ENCODE assay signal across 10 cellular contexts in genomic region chr20:35387334-35387733, GRCh38. TPM values are rescaled to one million over a fixed set of nuclear protein-coding genes. Genes with fewer than 3 reads are reported as not detected.
DNase-seq lines count a peak whose midpoint lies in the region; ATAC-seq and TF ChIP-seq lines count a peak whose summit lies in the region.
"Had no signal": no experiment of that assay in that cellular context is flagged by ENCODE, and none has a peak within 500 bp of the region (broad histone marks: within the 10 kb centered on the region; RNA-seq: fewer than 3 reads in every experiment).

No MANE protein-coding gene starts in this region.

- H3K4me1 ChIP-seq in Panc1 (ENCODE audit: control insufficient read depth, insufficient read depth, low read length): no peaks in the 10 kb centered on the region

- peaks cover 34 to 59% of the 10 kb centered on the region in 2 donors for H3K36me3 Mint-ChIP-seq in CD14-positive monocyte
- H3K36me3 Mint-ChIP-seq in activated CD8-positive, alpha-beta memory T cell treated with anti-CD3 and anti-CD28 coated beads, Interleukin-2, amount 10 ng/mL, durations not matched to agents 7 days and 5 days: peaks cover 24% of the 10 kb centered on the region

- in situ Hi-C loops in Panc1 (cut with HindIII; ENCODE audit: low pct_unique_long_range_greater_than_20kb, low sequenced_read_pairs): no loop called here

- CTCF ChIA-PET in Panc1 (lab: Charles Lee): no interaction called here
- CTCF ChIA-PET in activated CD8-positive, alpha-beta memory T cell treated with anti-CD3 and anti-CD28 coated beads, Interleukin-2, amount 10 ng/mL, durations not matched to agents 7 days and 5 days (lab: Charles Lee): interaction anchor here (0.9 kb wide), 1 partner anchor 90 kb away, joined by 3 read pairs; no protein-coding TSS in a partner anchor

- intact Hi-C loops in Panc1 (cut with micrococcal nuclease; ENCODE audit: unreplicated experiment): no loop called here
- intact Hi-C loops in CD14-positive monocyte (cut with micrococcal nuclease): no loop called here

- DNase-seq in H4 (ENCODE audit: low spot score) (peak; percentile 28), Panc1 (ENCODE audit: low read depth, low spot score) (peak; percentile 22), fibroblast of gingiva (ENCODE audit: low read depth) (peak; percentile 52), retinal pigment epithelial cell (ENCODE audit: low read depth) (peak; percentile 3), CD14-positive monocyte (ENCODE audit: low spot score) (no peak), NCI-H2081 treated with DMSO at 0.1 percent for 48 hours (lab: John Stamatoyannopoulos, UW) (no peak)
- DNase-seq in activated CD8-positive, alpha-beta memory T cell treated with anti-CD3 and anti-CD28 coated beads, Interleukin-2, amount 10 ng/mL, durations not matched to agents 7 days and 5 days: no peak
- DNase-seq: heart right ventricle, MG63 had no signal

- TF ChIP-seq CTCF in Panc1 (IDR thresholded peaks at IDR 0.05): no peak
- TF ChIP-seq CTCF in retinal pigment epithelial cell (conservative IDR thresholded peaks at IDR 0.05; ENCODE audit: low read depth, low read length): no peak
- no peak for TF ChIP-seq CTCF in CD14-positive monocyte (IDR thresholded peaks at IDR 0.05)

- H3K27ac ChIP-seq in Panc1 (ENCODE audit: low read length): no peak overlapping the region
- H3K27ac ChIP-seq: heart right ventricle had no signal

- POLR2A ChIA-PET in Panc1 (lab: Charles Lee): no interaction called here

- peaks cover 3% of the 10 kb centered on the region for H3K36me3 ChIP-seq in Panc1 (ENCODE audit: control insufficient read depth, insufficient read depth, low read length)

- no TSS peak for BruUV-seq in Panc1 (replicated peaks; lab: Mats Ljungman, UMichigan)

- H3K27me3 ChIP-seq in Panc1 (ENCODE audit: control insufficient read depth, insufficient read depth, low read length): no peaks in the 10 kb centered on the region
- H3K27me3 ChIP-seq: heart right ventricle, MG63 had no signal

- peaks cover 10% of the 10 kb centered on the region for H3K4me1 Mint-ChIP-seq in CD14-positive monocyte
- H3K4me1 Mint-ChIP-seq in activated CD8-positive, alpha-beta memory T cell treated with anti-CD3 and anti-CD28 coated beads, Interleukin-2, amount 10 ng/mL, durations not matched to agents 7 days and 5 days: peaks cover 11% of the 10 kb centered on the region
- H3K4me1 Mint-ChIP-seq: neural crest cell had no signal

- H3K27ac Mint-ChIP-seq in CD14-positive monocyte: no peak overlapping the region
- no peak overlapping the region for H3K27ac Mint-ChIP-seq in activated CD8-positive, alpha-beta memory T cell treated with anti-CD3 and anti-CD28 coated beads, Interleukin-2, amount 10 ng/mL, durations not matched to agents 7 days and 5 days

- peaks cover 0 to 2% (median 0%) of the 10 kb centered on the region in 3 donors for H3K27me3 Mint-ChIP-seq in CD14-positive monocyte (ENCODE audit: low read depth in 3 of 3)
- no peaks in the 10 kb centered on the region for H3K27me3 Mint-ChIP-seq in activated CD8-positive, alpha-beta memory T cell treated with anti-CD3 and anti-CD28 coated beads, Interleukin-2, amount 10 ng/mL, durations not matched to agents 7 days and 5 days

- no peak overlapping the region for H3K4me3 Mint-ChIP-seq in CD14-positive monocyte
- no peak overlapping the region for H3K4me3 Mint-ChIP-seq in activated CD8-positive, alpha-beta memory T cell treated with anti-CD3 and anti-CD28 coated beads, Interleukin-2, amount 10 ng/mL, durations not matched to agents 7 days and 5 days
- H3K4me3 Mint-ChIP-seq: neural crest cell had no signal

- no peak overlapping the region for H3K4me3 ChIP-seq in Panc1 (ENCODE audit: low read depth in 2 of 2, low read length in 2 of 2)
- H3K4me3 ChIP-seq in retinal pigment epithelial cell (ENCODE audit: low read length): no peak overlapping the region
- H3K4me3 ChIP-seq: heart right ventricle, MG63 had no signal

- no peaks in the 10 kb centered on the region for H3K9me3 ChIP-seq in Panc1 (ENCODE audit: control insufficient read depth, insufficient read depth, low read depth, low read length)
- H3K9me3 ChIP-seq: heart right ventricle, MG63 had no signal

- H3K9me3 Mint-ChIP-seq in CD14-positive monocyte: peaks cover 0 to 4% (median 0%) of the 10 kb centered on the region in 7 donors
- H3K9me3 Mint-ChIP-seq in activated CD8-positive, alpha-beta memory T cell treated with anti-CD3 and anti-CD28 coated beads, Interleukin-2, amount 10 ng/mL, durations not matched to agents 7 days and 5 days (ENCODE audit: low read depth): no peaks in the 10 kb centered on the region
- H3K9me3 Mint-ChIP-seq: neural crest cell had no signal

- 0 out of 2 replicates have a peak, but pooled peaks have one; percentile 33 for ATAC-seq in Panc1
- no peak for ATAC-seq in activated CD8-positive, alpha-beta memory T cell treated with anti-CD3 and anti-CD28 coated beads, Interleukin-2, amount 10 ng/mL, durations not matched to agents 7 days and 5 days
- ATAC-seq: heart right ventricle had no signal

RNA-seq across cellular contexts. Expression of gene UQCC1, which starts 24.4 kb away (rescaled TPM):
- 19.0 and 22.2 TPM in 2 replicates for total RNA-seq in H4 (2014; rRNA removed; shearing (Covaris generic))
- 58.6 TPM for total RNA-seq in Panc1 (2021; ENCODE audit: unreplicated experiment)
- 37.5 TPM for polyA plus RNA-seq in Panc1 (2012; ENCODE audit: insufficient read length)
- polyA plus RNA-seq in CD14-positive monocyte: 1 to 10 TPM; 8.5 to 9.8 TPM
- total RNA-seq in activated CD8-positive, alpha-beta memory T cell treated with anti-CD3 and anti-CD28 coated beads, Interleukin-2, amount 10 ng/mL, durations not matched to agents 7 days and 5 days: 10 to 100 TPM; 64.5 to 73.1 TPM

RNA-seq across cellular contexts. Expression of gene GDF5, which starts 50.7 kb away (rescaled TPM):
- 0.08 and 0.23 TPM in 2 replicates for total RNA-seq in H4 (2014; rRNA removed; shearing (Covaris generic))
- 0.26 TPM for total RNA-seq in Panc1 (2021; ENCODE audit: unreplicated experiment)
- 0.24 TPM for polyA plus RNA-seq in Panc1 (2012; ENCODE audit: insufficient read length)
- not detected for polyA plus RNA-seq in CD14-positive monocyte
- total RNA-seq in activated CD8-positive, alpha-beta memory T cell treated with anti-CD3 and anti-CD28 coated beads, Interleukin-2, amount 10 ng/mL, durations not matched to agents 7 days and 5 days: under 1 TPM in 1 of 2 experiments, not detected in 1; 0.12 TPM

Comparison
In these comparisons a context has a peak if more than half of its experiments do, and no peak if none do; other contexts are left out.
1. DNase-seq: peak in H4 (single experiment), Panc1 (single experiment), fibroblast of gingiva (single experiment) and retinal pigment epithelial cell (single experiment); none in CD14-positive monocyte (single experiment), activated CD8-positive, alpha-beta memory T cell treated with anti-CD3 and anti-CD28 coated beads, Interleukin-2, amount 10 ng/mL, durations not matched to agents 7 days and 5 days (single experiment) and NCI-H2081 treated with DMSO at 0.1 percent for 48 hours (single experiment).